8 cellular contexts compared by ENCODE assay signal in the genomic region with DNA sequence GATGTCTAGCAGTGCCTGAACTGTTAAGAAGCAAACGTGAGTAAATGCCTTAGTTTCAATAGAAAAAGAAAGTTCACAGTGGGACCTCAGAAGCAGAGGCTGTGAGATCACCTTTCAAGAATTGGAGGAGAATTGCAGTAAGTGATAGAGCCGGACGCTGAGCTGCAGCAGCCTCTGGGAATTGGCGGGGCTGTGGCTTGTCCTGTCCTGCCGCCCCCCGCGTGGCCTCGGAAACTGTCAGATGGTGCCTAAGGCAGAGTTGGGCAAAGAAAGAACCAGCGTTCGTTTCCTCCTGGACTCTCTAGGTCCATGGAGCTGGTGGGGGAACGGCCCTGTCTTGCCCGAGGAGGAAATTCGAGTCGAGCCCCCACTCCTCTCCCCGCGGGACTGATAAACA. TPM values are rescaled to one million over a fixed set of nuclear protein-coding genes. Genes with fewer than 3 reads are reported as not detected.
DNase-seq lines count a peak whose midpoint lies in the region; ATAC-seq and TF ChIP-seq lines count a peak whose summit lies in the region.

No MANE protein-coding gene starts in this region.

- peak overlapping the region; percentile 90 for H3K4me3 Mint-ChIP-seq in T-helper 1 cell treated with Interleukin-12 subunit alpha and Interleukin-12 subunit beta and Interleukin-4 antibody, amounts not matched to agents 30 μg/mL and 1 μg/mL, for 36 hours

- H3K9ac ChIP-seq in trophoblast cell (ENCODE audit: low read length) = no peak overlapping the region

- H3K9me3 ChIP-seq in trophoblast cell (ENCODE audit: insufficient read depth, low read depth, low read length) = no peaks in the 10 kb centered on the region

- H3K27ac Mint-ChIP-seq in T-helper 1 cell treated with Interleukin-12 subunit alpha and Interleukin-12 subunit beta and Interleukin-4 antibody, amounts not matched to agents 30 μg/mL and 1 μg/mL, for 36 hours = peak overlapping the region; percentile 34

- WGBS in trophoblast cell (ENCODE audit: extremely low coverage, insufficient coverage, insufficient read length) = no CpG with 5 or more reads among the region's 16 CpGs

- peak overlapping the region; percentile 44 for H3K27ac ChIP-seq in trophoblast cell (ENCODE audit: low read depth, low read length)
- no peak overlapping the region for H3K27ac ChIP-seq in caudate nucleus (ENCODE audit: low read depth, low read length)

- no peak overlapping the region for H3K14ac ChIP-seq in trophoblast cell (ENCODE audit: low read length)

- no peak overlapping the region for H2BK12ac ChIP-seq in trophoblast cell (ENCODE audit: low read length)

- H3K79me2 ChIP-seq in trophoblast cell (ENCODE audit: control insufficient read depth, insufficient read depth, low read length, poor library complexity) = peaks cover 11% of the 10 kb centered on the region

- peak overlapping the region; percentile 21 for H4K8ac ChIP-seq in trophoblast cell (ENCODE audit: low read depth, low read length)

- peak; percentile 9 for ATAC-seq in GM19397 (IDR thresholded peaks at IDR 0.05; ENCODE audit: unreplicated experiment)
- no peak for ATAC-seq in GM19463 (IDR thresholded peaks at IDR 0.05; ENCODE audit: unreplicated experiment)

- H3K27me3 Mint-ChIP-seq in T-helper 1 cell treated with Interleukin-12 subunit alpha and Interleukin-12 subunit beta and Interleukin-4 antibody, amounts not matched to agents 30 μg/mL and 1 μg/mL, for 36 hours (ENCODE audit: low read depth) = peaks cover 57% of the 10 kb centered on the region

- no peaks in the 10 kb centered on the region for H3K27me3 ChIP-seq in trophoblast cell (ENCODE audit: insufficient read depth, low read length)

- no peak overlapping the region for H3K4ac ChIP-seq in trophoblast cell (ENCODE audit: low read depth, low read length)

- peaks cover 11% of the 10 kb centered on the region for H3K79me1 ChIP-seq in trophoblast cell (ENCODE audit: low read length)

- TF ChIP-seq CTCF in fibroblast of the aortic adventitia (IDR thresholded peaks at IDR 0.05; ENCODE audit: insufficient read depth, low read length) = no peak

- H2AFZ ChIP-seq in trophoblast cell (ENCODE audit: insufficient read depth, low read length, poor library complexity) = peak overlapping the region; percentile 80

- peaks cover 4% of the 10 kb centered on the region for H3K36me3 Mint-ChIP-seq in T-helper 1 cell treated with Interleukin-12 subunit alpha and Interleukin-12 subunit beta and Interleukin-4 antibody, amounts not matched to agents 30 μg/mL and 1 μg/mL, for 36 hours (ENCODE audit: low read depth)

- DNase-seq in fibroblast of the aortic adventitia (ENCODE audit: low read depth) (peak; percentile 48), trophoblast cell (peak in 1 of 2 donors; percentile 22), DMS53 treated with DMSO at 0.1 percent for 48 hours (lab: John Stamatoyannopoulos, UW; ENCODE audit: unreplicated experiment) (no peak), mucosa of gallbladder (ENCODE audit: low spot score) (no peak), caudate nucleus (lab: John Stamatoyannopoulos, UW) (no peak)

- H3K4me2 ChIP-seq in trophoblast cell (ENCODE audit: low read length) = peak overlapping the region; percentile 91

- no peak overlapping the region for H2AK5ac ChIP-seq in trophoblast cell (ENCODE audit: low read length)

- no peak overlapping the region for H3K18ac ChIP-seq in trophoblast cell (ENCODE audit: low read length)

- H3K23ac ChIP-seq in trophoblast cell (ENCODE audit: low read length) = no peak overlapping the region

- peaks cover 20% of the 10 kb centered on the region for H3K4me1 Mint-ChIP-seq in T-helper 1 cell treated with Interleukin-12 subunit alpha and Interleukin-12 subunit beta and Interleukin-4 antibody, amounts not matched to agents 30 μg/mL and 1 μg/mL, for 36 hours (ENCODE audit: low read depth)

- H3K4me3 ChIP-seq in fibroblast of the aortic adventitia (ENCODE audit: low read depth, low read length) = peak overlapping the region; percentile 67
- H3K4me3 ChIP-seq in trophoblast cell (ENCODE audit: low read depth, low read length) = peak overlapping the region; percentile 72

- H3K4me1 ChIP-seq in trophoblast cell (ENCODE audit: control insufficient read depth in 1 of 2, insufficient read depth in 2 of 2, low read length in 2 of 2) = peaks cover 2 to 5% of the 10 kb centered on the region in 2 experiments

- peak overlapping the region; percentile 39 for H4K12ac ChIP-seq in trophoblast cell (ENCODE audit: low read depth, low read length)

- H2BK5ac ChIP-seq in trophoblast cell (ENCODE audit: low read depth, low read length, poor library complexity) = peak overlapping the region; percentile 34

- H2BK120ac ChIP-seq in trophoblast cell (ENCODE audit: insufficient read depth, low read length, poor library complexity) = peak overlapping the region; percentile 33

- H4K91ac ChIP-seq in trophoblast cell (ENCODE audit: low read depth, low read length) = no peak overlapping the region

- H3K36me3 ChIP-seq in trophoblast cell (ENCODE audit: control insufficient read depth in 1 of 2, insufficient read depth in 2 of 2, low read length in 2 of 2) = no peaks in the 10 kb centered on the region

- H3K9me3 Mint-ChIP-seq in T-helper 1 cell treated with Interleukin-12 subunit alpha and Interleukin-12 subunit beta and Interleukin-4 antibody, amounts not matched to agents 30 μg/mL and 1 μg/mL, for 36 hours = no peaks in the 10 kb centered on the region

RNA-seq across cellular contexts. Expression of a gene that starts 0.6 kb away (rescaled TPM):
- total RNA-seq in fibroblast of the aortic adventitia (ENCODE audit: low replicate concordance) (11.2 and 76.0 TPM in 2 replicates), mucosa of gallbladder (15.4 TPM)
- 18.4 and 19.0 TPM in 2 replicates for polyA plus RNA-seq in trophoblast cell (2013)
